Comparison of ENCODE assay signal across 10 cellular contexts in genomic region chr1:165896277-165896676, GRCh38.
DNase-seq lines count a peak whose midpoint lies in the region; ATAC-seq, FAIRE-seq and TF ChIP-seq lines count a peak whose summit lies in the region.
"Had no signal": no experiment of that assay in that cellular context is flagged by ENCODE, and none has a peak within 500 bp of the region (broad histone marks: within the 10 kb centered on the region; RNA-seq: fewer than 3 reads in every experiment).

No MANE protein-coding gene starts in this region.

- no peaks in the 10 kb centered on the region for H3K9me3 Mint-ChIP-seq in activated T-cell treated with anti-CD3 and anti-CD28 coated beads, Interleukin-2, amount 50 U/mL, for 24 hours
- no peaks in the 10 kb centered on the region for H3K9me3 Mint-ChIP-seq in T-cell

- FAIRE-seq in H54 (lab: Jason Lieb, UNC), result no peak

- peaks cover 71% of the 10 kb centered on the region for H3K4me1 ChIP-seq in left ventricle myocardium inferior

- ATAC-seq in GM18505 (IDR thresholded peaks at IDR 0.05; ENCODE audit: unreplicated experiment), result no peak
- ATAC-seq in T-cell (replicated peaks in 1 of 4), result no peak

- TF ChIP-seq CTCF in astrocyte of the cerebellum (IDR thresholded peaks at IDR 0.05; ENCODE audit: low read depth, low read length, missing control alignments) (no peak), left ventricle myocardium inferior (IDR thresholded peaks at IDR 0.05; ENCODE audit: borderline replicate concordance) (no peak)

- POLR2A ChIA-PET in T-cell (lab: Charles Lee), result no interaction called here

- no peaks in the 10 kb centered on the region for H3K27me3 ChIP-seq in left ventricle myocardium inferior (ENCODE audit: low read depth)

- peaks cover 10% of the 10 kb centered on the region for H3K4me1 Mint-ChIP-seq in activated T-cell treated with anti-CD3 and anti-CD28 coated beads, Interleukin-2, amount 50 U/mL, for 24 hours (ENCODE audit: low read depth)
- H3K4me1 Mint-ChIP-seq in T-cell, result peaks cover 0 to 6% (median 5%) of the 10 kb centered on the region in 3 donors

- H3K27ac Mint-ChIP-seq in activated T-cell treated with anti-CD3 and anti-CD28 coated beads, Interleukin-2, amount 50 U/mL, for 24 hours, result no peak overlapping the region
- H3K27ac Mint-ChIP-seq in T-cell, result no peak overlapping the region

- peaks cover 95% of the 10 kb centered on the region for H3K36me3 Mint-ChIP-seq in activated T-cell treated with anti-CD3 and anti-CD28 coated beads, Interleukin-2, amount 50 U/mL, for 24 hours (ENCODE audit: low read depth)
- H3K36me3 Mint-ChIP-seq in T-cell, result peaks cover 7% of the 10 kb centered on the region

- H3K4me3 ChIP-seq in astrocyte of the cerebellum (ENCODE audit: low read depth, low read length), result no peak overlapping the region
- H3K4me3 ChIP-seq in left ventricle myocardium inferior, result no peak overlapping the region

- intact Hi-C loops in left ventricle myocardium inferior (cut with micrococcal nuclease), result no loop called here

- H3K4me3 Mint-ChIP-seq in activated T-cell treated with anti-CD3 and anti-CD28 coated beads, Interleukin-2, amount 50 U/mL, for 24 hours, result no peak overlapping the region
- no peak overlapping the region for H3K4me3 Mint-ChIP-seq in T-cell

- TF ChIP-seq POLR2A in H54 (IDR thresholded peaks at IDR 0.05; ENCODE audit: low read depth, low read length), result no peak
- TF ChIP-seq POLR2A in GM18505 (IDR thresholded peaks at IDR 0.05; ENCODE audit: borderline replicate concordance, extremely low read depth, insufficient read depth, insufficient read length), result no peak

- H3K9me3 ChIP-seq in left ventricle myocardium inferior (replicated peaks), result no peaks in the 10 kb centered on the region

- in situ Hi-C loops in astrocyte of the cerebellum (cut with HindIII; ENCODE audit: low sequenced_read_pairs), result no loop called here

- H3K27me3 Mint-ChIP-seq in activated T-cell treated with anti-CD3 and anti-CD28 coated beads, Interleukin-2, amount 50 U/mL, for 24 hours, result no peaks in the 10 kb centered on the region
- no peaks in the 10 kb centered on the region for H3K27me3 Mint-ChIP-seq in T-cell

- CTCF ChIA-PET in T-cell (lab: Charles Lee), result interaction anchor here in 1 of 2 donors (0.6 kb wide), 2 partner anchors 28 to 529 kb away, joined by 3 to 4 read pairs; no protein-coding TSS in a partner anchor

- DNase-seq in H54 (ENCODE audit: insufficient read length, low spot score) (peak; percentile 57), astrocyte of the cerebellum (ENCODE audit: low read depth) (peak; percentile 38), left ventricle myocardium inferior (no peak), smooth muscle cell of the brain vasculature (ENCODE audit: low read depth, low spot score) (peak; percentile 82), LoVo (ENCODE audit: low spot score) (no peak), T-cell (no peak)
- DNase-seq in activated T-cell treated with anti-CD3 and anti-CD28 coated beads, Interleukin-2, amount 50 U/mL, for 24 hours, result no peak
- DNase-seq: activated T-cell treated with anti-CD3 and anti-CD28 coated beads for 4 hours, cortex of kidney had no signal

- peaks cover 5% of the 10 kb centered on the region for H3K36me3 ChIP-seq in left ventricle myocardium inferior

- H3K27ac ChIP-seq in left ventricle myocardium inferior (replicated peaks), result peak overlapping the region; percentile 31

Comparison
In these comparisons a context has a peak if more than half of its experiments do, and no peak if none do; other contexts are left out.
1. DNase-seq: peak in H54 (single experiment), astrocyte of the cerebellum (single experiment) and smooth muscle cell of the brain vasculature (single experiment); none in left ventricle myocardium inferior (single experiment), LoVo (single experiment), activated T-cell treated with anti-CD3 and anti-CD28 coated beads, Interleukin-2, amount 50 U/mL, for 24 hours (single experiment) and T-cell (0 of 34).